Comparison of ENCODE assay signal across 1 cellular context in the genomic region with DNA sequence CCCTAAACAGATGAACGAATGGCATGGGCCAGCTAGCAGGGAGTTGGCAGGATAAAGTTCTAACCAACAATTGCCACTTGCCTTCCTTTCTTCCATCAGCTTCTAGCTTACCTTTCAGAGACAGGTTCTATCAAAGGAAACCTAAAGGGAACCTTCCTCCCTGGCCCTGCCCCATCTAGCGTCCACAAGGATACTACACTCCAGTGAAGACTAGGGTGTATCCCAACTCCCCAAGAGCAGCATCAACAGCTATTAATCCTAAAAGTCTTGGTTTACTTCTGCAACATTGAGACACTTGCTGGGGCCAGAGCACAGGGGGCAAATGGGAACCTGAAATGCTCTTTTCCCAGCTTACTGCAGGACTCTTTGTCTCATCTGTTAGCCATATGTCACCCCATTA.
TF ChIP-seq lines count a peak whose summit lies in the region.

No MANE protein-coding gene starts in this region.

TF ChIP-seq in H1, 55 proteins besides CTCF, POLR2A, EP300 and RAD21:
- TF ChIP-seq, protein P1, sequence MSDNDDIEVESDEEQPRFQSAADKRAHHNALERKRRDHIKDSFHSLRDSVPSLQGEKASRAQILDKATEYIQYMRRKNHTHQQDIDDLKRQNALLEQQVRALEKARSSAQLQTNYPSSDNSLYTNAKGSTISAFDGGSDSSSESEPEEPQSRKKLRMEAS (IDR thresholded peaks at IDR 0.05) = no peak
- TF ChIP-seq TAF7 (optimal IDR thresholded peaks at IDR 0.05; ENCODE audit: borderline replicate concordance, low read depth, low read length) (no peak), SAP30 (IDR thresholded peaks at IDR 0.05; ENCODE audit: insufficient read depth, insufficient replicate concordance, low read length) (no peak), BACH1 (IDR thresholded peaks at IDR 0.05; ENCODE audit: low read length) (no peak), CEBPB (IDR thresholded peaks at IDR 0.05; ENCODE audit: low read depth, low read length) (no peak), CHD2 (IDR thresholded peaks at IDR 0.05; ENCODE audit: low read length) (no peak)
